In the genomic region with DNA sequence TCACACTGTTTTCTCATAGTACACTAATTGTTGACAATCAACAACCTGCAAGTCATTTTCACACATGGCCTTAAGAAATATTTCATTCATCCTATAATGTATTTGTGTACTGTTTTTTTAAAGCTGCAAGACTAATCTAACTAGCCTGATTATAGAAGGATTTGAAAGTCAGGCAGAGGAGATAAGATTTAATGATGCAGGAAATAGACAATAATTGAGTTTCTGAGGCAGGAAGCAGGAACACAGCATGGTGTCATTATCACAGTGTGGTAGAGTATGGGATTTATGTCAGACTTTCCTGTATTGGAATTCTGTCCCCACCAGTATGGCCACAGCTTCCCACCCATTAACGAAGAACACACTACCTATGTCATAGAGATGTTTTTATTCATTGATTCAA, we compare ENCODE assay signal across 16 cellular contexts.
DNase-seq lines count a peak whose midpoint lies in the region; ATAC-seq and TF ChIP-seq lines count a peak whose summit lies in the region.
"Had no signal": no experiment of that assay in that cellular context is flagged by ENCODE, and none has a peak within 500 bp of the region (broad histone marks: within the 10 kb centered on the region; RNA-seq: fewer than 3 reads in every experiment).

No MANE protein-coding gene starts in this region.

- H3K27ac Mint-ChIP-seq in glutamatergic neuron (ENCODE audit: unreplicated experiment) (peak overlapping the region; percentile 88), natural killer cell (no peak overlapping the region)
- H3K27ac Mint-ChIP-seq: B cell; CD4-positive, CD25-positive, alpha-beta regulatory T cell; CD8-positive, alpha-beta T cell; HFFc6 had no signal

- no peaks in the 10 kb centered on the region for H4K20me1 ChIP-seq in SK-N-SH (ENCODE audit: insufficient read depth)
- H4K20me1 ChIP-seq: BLaER1 had no signal

- peak; percentile 21 for DNase-seq in SK-N-SH
- no peak for DNase-seq in glutamatergic neuron
- DNase-seq in NCI-H2227 treated with DMSO at 0.1 percent for 48 hours (lab: John Stamatoyannopoulos, UW): no peak
- no peak for DNase-seq in amygdala (lab: John Stamatoyannopoulos, UW)
- DNase-seq in natural killer cell: no peak
- DNase-seq: Caco-2; CD4-positive, CD25-positive, alpha-beta regulatory T cell; CD8-positive, alpha-beta T cell; DND-41; GOT3; HFFc6 had no signal

- TF ChIP-seq CTCF in SK-N-SH (IDR thresholded peaks at IDR 0.05): no peak
- no peak for TF ChIP-seq CTCF in glutamatergic neuron (IDR thresholded peaks at IDR 0.05; ENCODE audit: partially characterized antibody, unreplicated experiment)
- TF ChIP-seq CTCF in natural killer cell (IDR thresholded peaks at IDR 0.05): no peak

- peaks cover 3% of the 10 kb centered on the region; the same call in 1 of the 2 replicates for H3K9me2 ChIP-seq in SK-N-SH

- peaks cover 7% of the 10 kb centered on the region for H3K27me3 Mint-ChIP-seq in glutamatergic neuron (ENCODE audit: unreplicated experiment)
- H3K27me3 Mint-ChIP-seq in natural killer cell (ENCODE audit: low read depth in 2 of 2): no peaks in the 10 kb centered on the region
- H3K27me3 Mint-ChIP-seq: B cell; CD4-positive, CD25-positive, alpha-beta regulatory T cell had no signal

- H2AFZ ChIP-seq in SK-N-SH (ENCODE audit: low read depth): no peak overlapping the region

- H3K27ac ChIP-seq in SK-N-SH (ENCODE audit: low read depth in 2 of 2, low read length in 1 of 2): no peak overlapping the region; a peak in 1 of 4 replicates
- H3K27ac ChIP-seq: BLaER1, C4-2B had no signal

- intact Hi-C loops in natural killer cell (cut with micrococcal nuclease): no loop called here

- H3K9me3 Mint-ChIP-seq in glutamatergic neuron (ENCODE audit: unreplicated experiment) (peaks cover 7% of the 10 kb centered on the region), natural killer cell (peaks cover 4 to 15% of the 10 kb centered on the region in 2 donors)

- H3K27me3 ChIP-seq in SK-N-SH (ENCODE audit: insufficient read depth): no peaks in the 10 kb centered on the region
- H3K27me3 ChIP-seq: BLaER1 had no signal

- H3K4me1 Mint-ChIP-seq in glutamatergic neuron (ENCODE audit: low read depth, unreplicated experiment) (peaks cover 27% of the 10 kb centered on the region), natural killer cell (no peaks in the 10 kb centered on the region)
- H3K4me1 Mint-ChIP-seq: B cell; CD4-positive, CD25-positive, alpha-beta regulatory T cell had no signal

- H3K36me3 Mint-ChIP-seq in glutamatergic neuron (ENCODE audit: unreplicated experiment) (no peaks in the 10 kb centered on the region), natural killer cell (peaks cover 5% of the 10 kb centered on the region)
- H3K36me3 Mint-ChIP-seq: CD4-positive, CD25-positive, alpha-beta regulatory T cell; CD8-positive, alpha-beta T cell had no signal

- H3K9me3 ChIP-seq in SK-N-SH: no peaks in the 10 kb centered on the region
- H3K9me3 ChIP-seq: BLaER1, Caco-2, HAP-1 had no signal

- CTCF ChIA-PET in SK-N-SH (lab: Yijun Ruan, JAX): no interaction called here

- no peak overlapping the region for H3K4me3 ChIP-seq in SK-N-SH (ENCODE audit: low read depth in 2 of 2, low read length in 1 of 2)
- H3K4me3 ChIP-seq: BLaER1, HAP-1 had no signal

- POLR2A ChIA-PET in SK-N-SH (lab: Yijun Ruan, JAX): no interaction called here

- H3K4me2 ChIP-seq in SK-N-SH: no peak overlapping the region
- H3K4me2 ChIP-seq: BLaER1 had no signal

- no peak overlapping the region for H3K4me3 Mint-ChIP-seq in glutamatergic neuron (ENCODE audit: unreplicated experiment)
- no peak overlapping the region for H3K4me3 Mint-ChIP-seq in natural killer cell
- H3K4me3 Mint-ChIP-seq: B cell; CD4-positive, CD25-positive, alpha-beta regulatory T cell; CD8-positive, alpha-beta T cell; HFFc6 had no signal

- peak in 1 of 2 experiments; percentile 82; a peak in 2 of 4 replicates for TF ChIP-seq EP300 in SK-N-SH (IDR thresholded peaks at IDR 0.05; ENCODE audit: borderline replicate concordance in 1 of 2, low read depth in 1 of 2, low read length in 1 of 2)

- H3K36me3 ChIP-seq in SK-N-SH (replicated peaks in 1 of 2; ENCODE audit: control insufficient read depth in 1 of 2, insufficient read depth in 2 of 2, low read length in 1 of 2): no peaks in the 10 kb centered on the region
- H3K36me3 ChIP-seq: BLaER1, HAP-1 had no signal

- no peak; the same call in 1 of the 2 replicates for TF ChIP-seq RAD21 in SK-N-SH (IDR thresholded peaks at IDR 0.05; ENCODE audit: low read length)

- 7% methylated on average over 1 of the region's 1 CpG for WGBS in SK-N-SH (ENCODE audit: low lambda C conversion rate)

- peaks cover 0 to 5% of the 10 kb centered on the region in 2 experiments; a peak in 3 of 4 replicates for H3K4me1 ChIP-seq in SK-N-SH (ENCODE audit: control insufficient read depth in 1 of 2, insufficient read depth in 2 of 2, low read depth in 1 of 2, low read length in 1 of 2)
- H3K4me1 ChIP-seq: BLaER1, Caco-2, HAP-1 had no signal

- no peaks in the 10 kb centered on the region for H3F3A ChIP-seq in SK-N-SH (replicated peaks; ENCODE audit: insufficient read depth)

- H3K9ac ChIP-seq in SK-N-SH: no peak overlapping the region
- H3K9ac ChIP-seq: BLaER1 had no signal

- no peak for ATAC-seq in natural killer cell
- ATAC-seq: CD8-positive, alpha-beta T cell had no signal

- H3K79me2 ChIP-seq in SK-N-SH (ENCODE audit: insufficient read depth): no peaks in the 10 kb centered on the region

TF ChIP-seq in PFSK-1, 5 proteins besides CTCF, POLR2A, EP300 and RAD21:
- TF ChIP-seq FOXP2 (optimal IDR thresholded peaks at IDR 0.05; ENCODE audit: borderline replicate concordance, extremely low read depth, extremely low read length, insufficient read depth) (no peak), POLR2AphosphoS5 (IDR thresholded peaks at IDR 0.05; ENCODE audit: low read depth, low read length) (peak; percentile 42; the same call in 1 of the 2 replicates), TAF1 (IDR thresholded peaks at IDR 0.05; ENCODE audit: borderline replicate concordance, insufficient read depth, low read length) (no peak)
- TF ChIP-seq, protein P1, sequence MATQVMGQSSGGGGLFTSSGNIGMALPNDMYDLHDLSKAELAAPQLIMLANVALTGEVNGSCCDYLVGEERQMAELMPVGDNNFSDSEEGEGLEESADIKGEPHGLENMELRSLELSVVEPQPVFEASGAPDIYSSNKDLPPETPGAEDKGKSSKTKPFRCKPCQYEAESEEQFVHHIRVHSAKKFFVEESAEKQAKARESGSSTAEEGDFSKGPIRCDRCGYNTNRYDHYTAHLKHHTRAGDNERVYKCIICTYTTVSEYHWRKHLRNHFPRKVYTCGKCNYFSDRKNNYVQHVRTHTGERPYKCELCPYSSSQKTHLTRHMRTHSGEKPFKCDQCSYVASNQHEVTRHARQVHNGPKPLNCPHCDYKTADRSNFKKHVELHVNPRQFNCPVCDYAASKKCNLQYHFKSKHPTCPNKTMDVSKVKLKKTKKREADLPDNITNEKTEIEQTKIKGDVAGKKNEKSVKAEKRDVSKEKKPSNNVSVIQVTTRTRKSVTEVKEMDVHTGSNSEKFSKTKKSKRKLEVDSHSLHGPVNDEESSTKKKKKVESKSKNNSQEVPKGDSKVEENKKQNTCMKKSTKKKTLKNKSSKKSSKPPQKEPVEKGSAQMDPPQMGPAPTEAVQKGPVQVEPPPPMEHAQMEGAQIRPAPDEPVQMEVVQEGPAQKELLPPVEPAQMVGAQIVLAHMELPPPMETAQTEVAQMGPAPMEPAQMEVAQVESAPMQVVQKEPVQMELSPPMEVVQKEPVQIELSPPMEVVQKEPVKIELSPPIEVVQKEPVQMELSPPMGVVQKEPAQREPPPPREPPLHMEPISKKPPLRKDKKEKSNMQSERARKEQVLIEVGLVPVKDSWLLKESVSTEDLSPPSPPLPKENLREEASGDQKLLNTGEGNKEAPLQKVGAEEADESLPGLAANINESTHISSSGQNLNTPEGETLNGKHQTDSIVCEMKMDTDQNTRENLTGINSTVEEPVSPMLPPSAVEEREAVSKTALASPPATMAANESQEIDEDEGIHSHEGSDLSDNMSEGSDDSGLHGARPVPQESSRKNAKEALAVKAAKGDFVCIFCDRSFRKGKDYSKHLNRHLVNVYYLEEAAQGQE (IDR thresholded peaks at IDR 0.05; ENCODE audit: insufficient read depth in 1 of 2, low read depth in 2 of 2, low read length in 2 of 2): 0 out of 4 replicates have a peak, but pooled peaks of 1 of the 2 experiments have one; percentile 59

TF ChIP-seq in SK-N-SH, 30 proteins besides CTCF, POLR2A, EP300 and RAD21 (continues in another document):
- TF ChIP-seq, protein P2, sequence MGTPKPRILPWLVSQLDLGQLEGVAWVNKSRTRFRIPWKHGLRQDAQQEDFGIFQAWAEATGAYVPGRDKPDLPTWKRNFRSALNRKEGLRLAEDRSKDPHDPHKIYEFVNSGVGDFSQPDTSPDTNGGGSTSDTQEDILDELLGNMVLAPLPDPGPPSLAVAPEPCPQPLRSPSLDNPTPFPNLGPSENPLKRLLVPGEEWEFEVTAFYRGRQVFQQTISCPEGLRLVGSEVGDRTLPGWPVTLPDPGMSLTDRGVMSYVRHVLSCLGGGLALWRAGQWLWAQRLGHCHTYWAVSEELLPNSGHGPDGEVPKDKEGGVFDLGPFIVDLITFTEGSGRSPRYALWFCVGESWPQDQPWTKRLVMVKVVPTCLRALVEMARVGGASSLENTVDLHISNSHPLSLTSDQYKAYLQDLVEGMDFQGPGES (IDR thresholded peaks at IDR 0.05; ENCODE audit: low read depth, low read length): no peak
- TF ChIP-seq TCF12 (IDR thresholded peaks at IDR 0.05): 0 out of 2 replicates have a peak, but pooled peaks have one; percentile 4
- TF ChIP-seq SMC3 (IDR thresholded peaks at IDR 0.05; ENCODE audit: low read depth, low read length): no peak
- 0 out of 2 replicates have a peak, but pooled peaks have one; percentile 30 for TF ChIP-seq MXI1 (IDR thresholded peaks at IDR 0.05; ENCODE audit: low read depth, low read length)
- peak; percentile 99 for TF ChIP-seq RCOR1 (IDR thresholded peaks at IDR 0.05; ENCODE audit: low read length)
- TF ChIP-seq TEAD4 (IDR thresholded peaks at IDR 0.05; ENCODE audit: borderline replicate concordance, insufficient read depth): no peak
- TF ChIP-seq, protein P3, sequence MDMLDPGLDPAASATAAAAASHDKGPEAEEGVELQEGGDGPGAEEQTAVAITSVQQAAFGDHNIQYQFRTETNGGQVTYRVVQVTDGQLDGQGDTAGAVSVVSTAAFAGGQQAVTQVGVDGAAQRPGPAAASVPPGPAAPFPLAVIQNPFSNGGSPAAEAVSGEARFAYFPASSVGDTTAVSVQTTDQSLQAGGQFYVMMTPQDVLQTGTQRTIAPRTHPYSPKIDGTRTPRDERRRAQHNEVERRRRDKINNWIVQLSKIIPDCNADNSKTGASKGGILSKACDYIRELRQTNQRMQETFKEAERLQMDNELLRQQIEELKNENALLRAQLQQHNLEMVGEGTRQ (IDR thresholded peaks at IDR 0.05; ENCODE audit: borderline replicate concordance, low read depth, low read length): no peak
- TF ChIP-seq GABPA (IDR thresholded peaks at IDR 0.05; ENCODE audit: low read depth): no peak
- peak; percentile 51; the same call in 1 of the 2 replicates for TF ChIP-seq FOXJ3 (CRISPR knock-in tag; IDR thresholded peaks at IDR 0.05)
- TF ChIP-seq CHD2 (IDR thresholded peaks at IDR 0.05; ENCODE audit: low read length, partially characterized antibody): peak; percentile 71
